In genomic region chr16:29805232-29806095, GRCh38 we compare ENCODE assay signal across 1 cellular context.
TF ChIP-seq lines count a peak whose summit lies in the region.

No MANE protein-coding gene starts in this region.

TF ChIP-seq in K562, 482 proteins besides CTCF, POLR2A, EP300 and RAD21 (continued from another document and continues in another):
- TF ChIP-seq RNF219 (CRISPR knock-in tag; IDR thresholded peaks at IDR 0.05) (no peak), BRD9 (IDR thresholded peaks at IDR 0.05; ENCODE audit: low read depth, partially characterized antibody) (no peak), C11orf30 (IDR thresholded peaks at IDR 0.05; ENCODE audit: low read depth) (peak; percentile 78), ZBTB17 (CRISPR knock-in tag; IDR thresholded peaks at IDR 0.05) (peak; percentile 82), BCL6 (CRISPR knock-in tag; IDR thresholded peaks at IDR 0.05) (no peak), MXD1 (CRISPR knock-in tag; IDR thresholded peaks at IDR 0.05; ENCODE audit: borderline replicate concordance, poor library complexity, severe bottlenecking) (no peak), ZNF121 (CRISPR knock-in tag; conservative IDR thresholded peaks at IDR 0.05) (no peak), PCBP2 (IDR thresholded peaks at IDR 0.05; ENCODE audit: low read depth, low read length, poor library complexity, severe bottlenecking) (peak; percentile 84), BACH1 (tag; IDR thresholded peaks at IDR 0.05) (no peak; the same call in 1 of the 2 replicates), PRDM10 (IDR thresholded peaks at IDR 0.05; ENCODE audit: partially characterized antibody) (peak; percentile 82), HINFP (tag; conservative IDR thresholded peaks at IDR 0.05; ENCODE audit: low read depth) (no peak), ETV1 (tag; conservative IDR thresholded peaks at IDR 0.05; ENCODE audit: low read depth) (peak; percentile 13; the same call in 1 of the 2 replicates), JUND (IDR thresholded peaks at IDR 0.05; ENCODE audit: borderline replicate concordance, low read depth, low read length) (peak; percentile 77), JUND (tag; IDR thresholded peaks at IDR 0.05; ENCODE audit: borderline replicate concordance, low read depth, low read length) (peak; percentile 34; the same call in 1 of the 3 replicates), ASH1L (IDR thresholded peaks at IDR 0.05; ENCODE audit: borderline replicate concordance, low read depth, partially characterized antibody) (peak; percentile 57), TCFL5 (CRISPR knock-in tag; conservative IDR thresholded peaks at IDR 0.05) (peak; percentile 48; the same call in 1 of the 2 replicates), NEUROD1 (IDR thresholded peaks at IDR 0.05; ENCODE audit: borderline replicate concordance, low read depth, low read length, partially characterized antibody) (peak; percentile 92), ERF (CRISPR knock-in tag; IDR thresholded peaks at IDR 0.05) (peak; percentile 97), ZNF175 (CRISPR knock-in tag; IDR thresholded peaks at IDR 0.05; ENCODE audit: low read depth) (peak; percentile 93), EGR1 (conservative IDR thresholded peaks at IDR 0.05) (peak; percentile 95), MCM2 (IDR thresholded peaks at IDR 0.05; ENCODE audit: low read depth) (no peak), ZBTB34 (CRISPR knock-in tag; IDR thresholded peaks at IDR 0.05) (no peak), FOS (IDR thresholded peaks at IDR 0.05; ENCODE audit: extremely low read depth, insufficient read length) (no peak), SOX6 (IDR thresholded peaks at IDR 0.05) (peak; percentile 73), ARID3A (IDR thresholded peaks at IDR 0.05; ENCODE audit: borderline replicate concordance, low read depth, low read length) (0 out of 2 replicates have a peak, but pooled peaks have one; percentile 19), GABPA (tag; conservative IDR thresholded peaks at IDR 0.05; ENCODE audit: low read depth) (peak; percentile 77), MNT (conservative IDR thresholded peaks at IDR 0.05) (peak; percentile 86 to 93), ZNF609 (CRISPR knock-in tag; IDR thresholded peaks at IDR 0.05; ENCODE audit: borderline replicate concordance) (0 out of 2 replicates have a peak, but pooled peaks have one; percentile 64), POLR2H (tag; IDR thresholded peaks at IDR 0.05; ENCODE audit: low read depth) (peak; percentile 93), MCM7 (IDR thresholded peaks at IDR 0.05) (no peak), ZNF551 (CRISPR knock-in tag; IDR thresholded peaks at IDR 0.05) (no peak), CBFA2T2 (conservative IDR thresholded peaks at IDR 0.05) (no peak; the same call in 1 of the 2 replicates), HNRNPUL1 (IDR thresholded peaks at IDR 0.05; ENCODE audit: low read length) (no peak), TEAD1 (CRISPR knock-in tag; IDR thresholded peaks at IDR 0.05) (peak; percentile 68 to 75), SAFB (IDR thresholded peaks at IDR 0.05; ENCODE audit: borderline replicate concordance, low read depth, low read length) (no peak), SMAD4 (CRISPR knock-in tag; conservative IDR thresholded peaks at IDR 0.05) (peak; percentile 87), E2F6 (IDR thresholded peaks at IDR 0.05; ENCODE audit: borderline replicate concordance in 1 of 2, extremely low read depth in 1 of 2, insufficient read depth in 1 of 2, insufficient read length in 1 of 2, low read depth in 1 of 2, low read length in 1 of 2, poor library complexity in 1 of 2, severe bottlenecking in 1 of 2) (peak; percentile 72 to 84), ZNF354B (CRISPR knock-in tag; IDR thresholded peaks at IDR 0.05) (no peak), GTF2E2 (tag; IDR thresholded peaks at IDR 0.05) (peak; percentile 96), CEBPB (tag; IDR thresholded peaks at IDR 0.05) (no peak), CCNT2 (IDR thresholded peaks at IDR 0.05; ENCODE audit: borderline replicate concordance, extremely low read depth, insufficient read length, low read depth, low read length) (peak; percentile 99), SIN3B (IDR thresholded peaks at IDR 0.05; ENCODE audit: low read depth) (peak; percentile 81)
